In genomic region chr1:113072141-113072756, GRCh38 we compare ENCODE assay signal across 8 cellular contexts. TPM values are rescaled to one million over a fixed set of nuclear protein-coding genes. Genes with fewer than 3 reads are reported as not detected.
DNase-seq lines count a peak whose midpoint lies in the region; ATAC-seq lines count a peak whose summit lies in the region.

No MANE protein-coding gene starts in this region.

- H3K27me3 Mint-ChIP-seq in T-helper 1 cell treated with Interleukin-12 subunit alpha and Interleukin-12 subunit beta and Interleukin-4 antibody, amounts not matched to agents 30 μg/mL and 1 μg/mL, for 36 hours (ENCODE audit: low read depth): peaks cover 3% of the 10 kb centered on the region
- peaks cover 2% of the 10 kb centered on the region for H3K27me3 Mint-ChIP-seq in activated T-helper 1 cell treated with anti-CD3 and anti-CD28 coated beads, Interleukin-12 subunit alpha, Interleukin-12 subunit beta, Interleukin-2, Interleukin-4 antibody, amounts not matched to agents 30 ng/mL and 10 ng/mL and 1 ng/mL, durations not matched to agents 14 hours and 24 hours and 36 hours (ENCODE audit: insufficient read depth)

- H3K4me3 ChIP-seq in iPS-20b (ENCODE audit: low read length): peak overlapping the region; percentile 92
- H3K4me3 ChIP-seq in subcutaneous abdominal adipose tissue (ENCODE audit: low read depth in 1 of 5, low read length in 5 of 5): peak overlapping the region; percentile 95 to 99 (median 98)

- H3K36me3 Mint-ChIP-seq in T-helper 1 cell treated with Interleukin-12 subunit alpha and Interleukin-12 subunit beta and Interleukin-4 antibody, amounts not matched to agents 30 μg/mL and 1 μg/mL, for 36 hours (ENCODE audit: low read depth): peaks cover 1% of the 10 kb centered on the region
- peaks cover 5% of the 10 kb centered on the region for H3K36me3 Mint-ChIP-seq in activated T-helper 1 cell treated with anti-CD3 and anti-CD28 coated beads, Interleukin-12 subunit alpha, Interleukin-12 subunit beta, Interleukin-2, Interleukin-4 antibody, amounts not matched to agents 30 ng/mL and 10 ng/mL and 1 ng/mL, durations not matched to agents 14 hours and 24 hours and 36 hours (ENCODE audit: low read depth)

- H3K27ac Mint-ChIP-seq in T-helper 1 cell treated with Interleukin-12 subunit alpha and Interleukin-12 subunit beta and Interleukin-4 antibody, amounts not matched to agents 30 μg/mL and 1 μg/mL, for 36 hours: peak overlapping the region; percentile 90
- peak overlapping the region; percentile 86 for H3K27ac Mint-ChIP-seq in activated T-helper 1 cell treated with anti-CD3 and anti-CD28 coated beads, Interleukin-12 subunit alpha, Interleukin-12 subunit beta, Interleukin-2, Interleukin-4 antibody, amounts not matched to agents 30 ng/mL and 10 ng/mL and 1 ng/mL, durations not matched to agents 14 hours and 24 hours and 36 hours

- intact Hi-C loops in activated T-helper 1 cell treated with anti-CD3 and anti-CD28 coated beads, Interleukin-12 subunit alpha, Interleukin-12 subunit beta, Interleukin-2, Interleukin-4 antibody, amounts not matched to agents 30 ng/mL and 10 ng/mL and 1 ng/mL, durations not matched to agents 14 hours and 24 hours and 36 hours (cut with micrococcal nuclease): loop anchor here (2.0 to 10.0 kb wide), 17 partner anchors 115 to 1683 kb away; partner anchors contain the start of genes BCAS2, CAPZA1, CSDE1 and CTTNBP2NL

- no peak for ATAC-seq in HG02938 (IDR thresholded peaks at IDR 0.05; ENCODE audit: unreplicated experiment)
- no peak for ATAC-seq in HG03196 (IDR thresholded peaks at IDR 0.05; ENCODE audit: unreplicated experiment)

- H3K9me3 ChIP-seq in iPS-20b (ENCODE audit: insufficient read depth, low read depth, low read length): no peaks in the 10 kb centered on the region
- no peaks in the 10 kb centered on the region for H3K9me3 ChIP-seq in subcutaneous abdominal adipose tissue (ENCODE audit: control insufficient read depth in 5 of 5, low read length in 5 of 5)

- H3K9me3 Mint-ChIP-seq in T-helper 1 cell treated with Interleukin-12 subunit alpha and Interleukin-12 subunit beta and Interleukin-4 antibody, amounts not matched to agents 30 μg/mL and 1 μg/mL, for 36 hours: no peaks in the 10 kb centered on the region
- H3K9me3 Mint-ChIP-seq in activated T-helper 1 cell treated with anti-CD3 and anti-CD28 coated beads, Interleukin-12 subunit alpha, Interleukin-12 subunit beta, Interleukin-2, Interleukin-4 antibody, amounts not matched to agents 30 ng/mL and 10 ng/mL and 1 ng/mL, durations not matched to agents 14 hours and 24 hours and 36 hours: no peaks in the 10 kb centered on the region

- H3K27ac ChIP-seq in iPS-20b (ENCODE audit: low read length) (no peak overlapping the region), subcutaneous abdominal adipose tissue (ENCODE audit: low read depth, low read length) (peak overlapping the region; percentile 91)

- peak overlapping the region; percentile 97 for H3K4me3 Mint-ChIP-seq in T-helper 1 cell treated with Interleukin-12 subunit alpha and Interleukin-12 subunit beta and Interleukin-4 antibody, amounts not matched to agents 30 μg/mL and 1 μg/mL, for 36 hours
- H3K4me3 Mint-ChIP-seq in activated T-helper 1 cell treated with anti-CD3 and anti-CD28 coated beads, Interleukin-12 subunit alpha, Interleukin-12 subunit beta, Interleukin-2, Interleukin-4 antibody, amounts not matched to agents 30 ng/mL and 10 ng/mL and 1 ng/mL, durations not matched to agents 14 hours and 24 hours and 36 hours: peak overlapping the region; percentile 98

- H3K9ac ChIP-seq in iPS-20b (ENCODE audit: low read depth, low read length) (peak overlapping the region; percentile 91; the same call in 1 of the 2 replicates), subcutaneous abdominal adipose tissue (ENCODE audit: low read length in 5 of 5) (peak overlapping the region in 3 of 5 donors; percentile 88 to 94 (median 92))

- peaks cover 9% of the 10 kb centered on the region; the same call in 1 of the 2 replicates for H3K4me1 ChIP-seq in iPS-20b (ENCODE audit: insufficient read depth, low read length)
- peaks cover 2 to 40% (median 25%) of the 10 kb centered on the region in 5 donors for H3K4me1 ChIP-seq in subcutaneous abdominal adipose tissue (ENCODE audit: control insufficient read depth in 5 of 5, insufficient read depth in 5 of 5, low read length in 5 of 5)

- peaks cover 19% of the 10 kb centered on the region for H3K4me1 Mint-ChIP-seq in T-helper 1 cell treated with Interleukin-12 subunit alpha and Interleukin-12 subunit beta and Interleukin-4 antibody, amounts not matched to agents 30 μg/mL and 1 μg/mL, for 36 hours (ENCODE audit: low read depth)
- H3K4me1 Mint-ChIP-seq in activated T-helper 1 cell treated with anti-CD3 and anti-CD28 coated beads, Interleukin-12 subunit alpha, Interleukin-12 subunit beta, Interleukin-2, Interleukin-4 antibody, amounts not matched to agents 30 ng/mL and 10 ng/mL and 1 ng/mL, durations not matched to agents 14 hours and 24 hours and 36 hours (ENCODE audit: low read depth): peaks cover 25% of the 10 kb centered on the region

- H3K27me3 ChIP-seq in iPS-20b (ENCODE audit: insufficient read depth, low read length) (no peaks in the 10 kb centered on the region), subcutaneous abdominal adipose tissue (ENCODE audit: control insufficient read depth in 5 of 5, insufficient read depth in 4 of 5, low read length in 5 of 5) (no peaks in the 10 kb centered on the region)

- no peak for DNase-seq in T-helper 1 cell
- no peak for DNase-seq in activated T-helper 1 cell treated with anti-CD3 and anti-CD28 coated beads, Interleukin-12 subunit alpha, Interleukin-12 subunit beta, Interleukin-2, Interleukin-4 antibody, amounts not matched to agents 30 ng/mL and 10 ng/mL and 1 ng/mL, durations not matched to agents 14 hours and 24 hours and 36 hours (ENCODE audit: low spot score)
- no peak for DNase-seq in stimulated activated CD4-positive, alpha-beta T cell treated with anti-CD3 and anti-CD28 coated beads, Interleukin-15, amount 100 ng/mL, for 24 hours

- H3K36me3 ChIP-seq in iPS-20b (ENCODE audit: insufficient read depth, low read depth, low read length) (peaks cover 13% of the 10 kb centered on the region), subcutaneous abdominal adipose tissue (ENCODE audit: control insufficient read depth in 5 of 5, insufficient read depth in 5 of 5, low read length in 5 of 5) (no peaks in the 10 kb centered on the region)

RNA-seq across cellular contexts. Expression of gene LRIG2, which starts 0.7 kb away (rescaled TPM):
- total RNA-seq in activated T-helper 1 cell treated with anti-CD3 and anti-CD28 coated beads, Interleukin-12 subunit alpha, Interleukin-12 subunit beta, Interleukin-2, Interleukin-4 antibody, amounts not matched to agents 30 ng/mL and 10 ng/mL and 1 ng/mL, durations not matched to agents 14 hours and 24 hours and 36 hours: 11.2 and 12.3 TPM in 2 replicates
